9 cellular contexts compared by ENCODE assay signal in genomic region chr1:248862695-248863010, GRCh38. TPM values are rescaled to one million over a fixed set of nuclear protein-coding genes. Genes with fewer than 3 reads are reported as not detected.
DNase-seq lines count a peak whose midpoint lies in the region; ATAC-seq, FAIRE-seq and TF ChIP-seq lines count a peak whose summit lies in the region.
"Had no signal": no experiment of that assay in that cellular context is flagged by ENCODE, and none has a peak within 500 bp of the region (broad histone marks: within the 10 kb centered on the region; RNA-seq: fewer than 3 reads in every experiment).

No MANE protein-coding gene starts in this region.

- H3K36me3 Mint-ChIP-seq in activated naive CD4-positive, alpha-beta T cell treated with anti-CD3 and anti-CD28 coated beads, Interleukin-2, amount 50 U/mL, for 24 hours, result no peaks in the 10 kb centered on the region
- H3K36me3 Mint-ChIP-seq in astrocyte (ENCODE audit: low read depth, unreplicated experiment), result no peaks in the 10 kb centered on the region

- no peaks in the 10 kb centered on the region for H3K9me3 ChIP-seq in astrocyte (ENCODE audit: insufficient read depth, low read depth, low read length)
- no peaks in the 10 kb centered on the region for H3K9me3 ChIP-seq in mononuclear cell (ENCODE audit: low read depth, low read length)

- H3K79me2 ChIP-seq in astrocyte (ENCODE audit: insufficient read depth, low read length), result peaks cover 9% of the 10 kb centered on the region

- H3K36me3 ChIP-seq in astrocyte (ENCODE audit: insufficient read depth, low read length), result no peaks in the 10 kb centered on the region

- H3K9me3 Mint-ChIP-seq in activated naive CD4-positive, alpha-beta T cell treated with anti-CD3 and anti-CD28 coated beads, Interleukin-2, amount 50 U/mL, for 24 hours, result no peaks in the 10 kb centered on the region
- no peaks in the 10 kb centered on the region for H3K9me3 Mint-ChIP-seq in astrocyte (ENCODE audit: unreplicated experiment)

- FAIRE-seq in astrocyte (lab: Jason Lieb, UNC), result no peak
- FAIRE-seq: islet of Langerhans had no signal

- peak overlapping the region; percentile 90 for H3K4me2 ChIP-seq in astrocyte (ENCODE audit: low read length)

- H3K9ac ChIP-seq in astrocyte (ENCODE audit: low read length), result peak overlapping the region; percentile 55

- H3K4me1 ChIP-seq in astrocyte (ENCODE audit: insufficient read depth, low read length), result peaks cover 23% of the 10 kb centered on the region
- H3K4me1 ChIP-seq in mononuclear cell (ENCODE audit: insufficient read depth, low read length), result peaks cover 42% of the 10 kb centered on the region

- H3K27ac Mint-ChIP-seq in activated naive CD4-positive, alpha-beta T cell treated with anti-CD3 and anti-CD28 coated beads, Interleukin-2, amount 50 U/mL, for 24 hours, result peak overlapping the region; percentile 66
- no peak overlapping the region for H3K27ac Mint-ChIP-seq in astrocyte (ENCODE audit: unreplicated experiment)

- no peak for DNase-seq in activated naive CD4-positive, alpha-beta T cell treated with Interleukin-2 at 50 U/mL for 16 hours
- DNase-seq in astrocyte (ENCODE audit: low read depth) (no peak), dermis blood vessel endothelial cell (no peak), NCI-H1048 (lab: John Stamatoyannopoulos, UW) (no peak)

- peak overlapping the region; percentile 89 for H3K4me3 Mint-ChIP-seq in activated naive CD4-positive, alpha-beta T cell treated with anti-CD3 and anti-CD28 coated beads, Interleukin-2, amount 50 U/mL, for 24 hours
- peak overlapping the region; percentile 79 for H3K4me3 Mint-ChIP-seq in astrocyte (ENCODE audit: unreplicated experiment)

- peak overlapping the region; percentile 95 for H2AFZ ChIP-seq in astrocyte (ENCODE audit: low read depth, low read length)

- peaks cover 39% of the 10 kb centered on the region for H3K4me1 Mint-ChIP-seq in activated naive CD4-positive, alpha-beta T cell treated with anti-CD3 and anti-CD28 coated beads, Interleukin-2, amount 50 U/mL, for 24 hours
- peaks cover 7% of the 10 kb centered on the region for H3K4me1 Mint-ChIP-seq in astrocyte (ENCODE audit: low read depth, unreplicated experiment)

- H3K27me3 ChIP-seq in astrocyte (ENCODE audit: insufficient read depth, low read length) (no peaks in the 10 kb centered on the region), mononuclear cell (ENCODE audit: insufficient read depth, low read length) (no peaks in the 10 kb centered on the region)

- no peaks in the 10 kb centered on the region for H4K20me1 ChIP-seq in astrocyte (ENCODE audit: insufficient read depth, low read length)

- H3K27me3 Mint-ChIP-seq in activated naive CD4-positive, alpha-beta T cell treated with anti-CD3 and anti-CD28 coated beads, Interleukin-2, amount 50 U/mL, for 24 hours, result no peaks in the 10 kb centered on the region
- peaks cover 22% of the 10 kb centered on the region for H3K27me3 Mint-ChIP-seq in astrocyte (ENCODE audit: low read depth, unreplicated experiment)

- no peak for TF ChIP-seq CTCF in astrocyte (IDR thresholded peaks at IDR 0.05; ENCODE audit: insufficient read depth, low read depth, low read length)

- peak; percentile 6 for ATAC-seq in HG03196 (IDR thresholded peaks at IDR 0.05; ENCODE audit: unreplicated experiment)
- no peak for ATAC-seq in HG02970 (IDR thresholded peaks at IDR 0.05; ENCODE audit: low FRiP score, unreplicated experiment)

- no peak overlapping the region for H3K27ac ChIP-seq in astrocyte (ENCODE audit: low read depth, low read length)

- H3K4me3 ChIP-seq in astrocyte (ENCODE audit: insufficient read depth, low read depth, low read length) (peak overlapping the region; percentile 67), mononuclear cell (ENCODE audit: low read length) (peak overlapping the region; percentile 62)

RNA-seq across cellular contexts. Expression of gene ZNF692, which starts 3.8 kb away (rescaled TPM):
- 39.0 and 41.4 TPM in 2 replicates for total RNA-seq in astrocyte
- 5.6 TPM for total RNA-seq in mononuclear cell
- 7.7 and 16.5 TPM in 2 replicates for total RNA-seq in dermis blood vessel endothelial cell

RNA-seq across cellular contexts. Expression of gene ZNF672, which starts 24.6 kb away (rescaled TPM):
- total RNA-seq in astrocyte (16.2 and 20.6 TPM in 2 replicates), mononuclear cell (13.1 TPM), dermis blood vessel endothelial cell (28.1 and 32.2 TPM in 2 replicates)

RNA-seq across cellular contexts. Expression of gene SH3BP5L, which starts 36.9 kb away (rescaled TPM):
- total RNA-seq in astrocyte (34.9 and 37.7 TPM in 2 replicates), mononuclear cell (8.7 TPM), dermis blood vessel endothelial cell (32.7 and 36.7 TPM in 2 replicates)

RNA-seq across cellular contexts. Expression of gene PGBD2, which starts 43.4 kb away (rescaled TPM):
- total RNA-seq in astrocyte, result 6.2 and 7.6 TPM in 2 replicates
- 0.73 TPM for total RNA-seq in mononuclear cell
- total RNA-seq in dermis blood vessel endothelial cell, result 8.9 and 17.0 TPM in 2 replicates
